15 cellular contexts compared by ENCODE assay signal in genomic region chr12:14263742-14264141, GRCh38.
"Had no signal": no experiment of that assay in that cellular context is flagged by ENCODE, and none has a peak within 500 bp of the region (broad histone marks: within the 10 kb centered on the region; RNA-seq: fewer than 3 reads in every experiment).

No MANE protein-coding gene starts in this region.

- H3K27ac Mint-ChIP-seq: activated naive CD8-positive, alpha-beta T cell; nephron progenitor cell; progenitor cell of endocrine pancreas had no signal

- ATAC-seq: activated CD4-positive, CD25-positive, alpha-beta regulatory T cell treated with anti-CD3 and anti-CD28 coated beads, Interleukin-2, amount 50 U/mL, for 24 hours; stimulated activated naive CD8-positive, alpha-beta T cell treated with anti-CD3 and anti-CD28 coated beads, Interleukin-15, Interleukin-2, amounts not matched to agents 100 U/mL and 50 U/mL, for 24 hours had no signal

- H3K36me3 ChIP-seq: right atrium auricular region, transverse colon had no signal

- H3K9me3 ChIP-seq: transverse colon had no signal

- H3K4me3 Mint-ChIP-seq: activated naive CD8-positive, alpha-beta T cell; nephron progenitor cell had no signal

- H3K27ac ChIP-seq: right atrium auricular region, transverse colon had no signal

- DNase-seq: activated CD4-positive, alpha-beta T cell treated with anti-CD3 and anti-CD28 coated beads, Interleukin-2, amount 50 U/mL, for 1 hour; activated CD8-positive, alpha-beta memory T cell treated with anti-CD3 and anti-CD28 coated beads for 24 hours; activated gamma-delta T cell treated with Interleukin-2 at 50 U/mL for 16 hours; amniotic stem cell; kidney glomerular epithelial cell; nephron progenitor cell; stimulated activated CD4-positive, alpha-beta T cell treated with anti-CD3 and anti-CD28 coated beads, Interleukin-4, amount 100 ng/mL, for 24 hours; stimulated activated naive CD8-positive, alpha-beta T cell treated with anti-CD3 and anti-CD28 coated beads, Interleukin-15, Interleukin-2, amounts not matched to agents 100 U/mL and 50 U/mL, for 24 hours; T-helper 9 cell; transverse colon had no signal

- H3K27me3 Mint-ChIP-seq: activated naive CD8-positive, alpha-beta T cell; progenitor cell of endocrine pancreas had no signal

- H3K4me3 ChIP-seq: right atrium auricular region, skin epidermis, transverse colon had no signal
